In genomic region chr12:90100619-90101018, GRCh38 we compare ENCODE assay signal across 15 cellular contexts.
"Had no signal": no experiment of that assay in that cellular context is flagged by ENCODE, and none has a peak within 500 bp of the region (broad histone marks: within the 10 kb centered on the region; RNA-seq: fewer than 3 reads in every experiment).

No MANE protein-coding gene starts in this region.

- H3K27ac ChIP-seq: left ventricle myocardium inferior, pancreas, transverse colon had no signal

- H3K27me3 Mint-ChIP-seq: activated T-cell treated with anti-CD3 and anti-CD28 coated beads, Interleukin-2, amount 50 U/mL, for 24 hours had no signal

- H3K36me3 Mint-ChIP-seq: activated CD8-positive, alpha-beta memory T cell treated with anti-CD3 and anti-CD28 coated beads, Interleukin-2, amount 10 ng/mL, durations not matched to agents 7 days and 5 days; activated naive CD4-positive, alpha-beta T cell treated with anti-CD3 and anti-CD28 coated beads, Interleukin-2, amount 50 U/mL, for 72 hours had no signal

- H3K4me3 ChIP-seq: dorsolateral prefrontal cortex, left ventricle myocardium inferior, pancreas, transverse colon had no signal

- ATAC-seq: activated CD4-positive, CD25-positive, alpha-beta regulatory T cell treated with anti-CD3 and anti-CD28 coated beads, Interleukin-2, amount 50 U/mL, for 24 hours; activated CD8-positive, alpha-beta memory T cell treated with anti-CD3 and anti-CD28 coated beads, Interleukin-2, amount 10 ng/mL, durations not matched to agents 7 days and 5 days; pancreas had no signal

- H3K9me3 ChIP-seq: left ventricle myocardium inferior, pancreas, transverse colon had no signal

- H3K4me3 Mint-ChIP-seq: activated CD8-positive, alpha-beta memory T cell treated with anti-CD3 and anti-CD28 coated beads, Interleukin-2, amount 10 ng/mL, durations not matched to agents 7 days and 5 days; activated T-cell treated with anti-CD3 and anti-CD28 coated beads, Interleukin-2, amount 50 U/mL, for 24 hours; neural crest cell; T-helper 2 cell treated with Interferon-gamma antibody and Interleukin-4, amounts not matched to agents 5 μg/mL and 100 μg/mL, for 36 hours had no signal

- DNase-seq: activated CD4-positive, alpha-beta T cell treated with anti-CD3 and anti-CD28 coated beads, Interleukin-2, amount 50 U/mL, for 4 hours; activated CD8-positive, alpha-beta memory T cell treated with anti-CD3 and anti-CD28 coated beads, Interleukin-2, amount 10 ng/mL, durations not matched to agents 7 days and 5 days; activated effector memory CD4-positive, alpha-beta T cell treated with Interleukin-2 at 50 U/mL for 16 hours; activated T-cell treated with anti-CD3 and anti-CD28 coated beads, Interleukin-2, amount 50 U/mL, for 24 hours; dorsolateral prefrontal cortex; kidney; left ventricle myocardium inferior; pancreas; stimulated activated CD4-positive, alpha-beta T cell treated with anti-CD3 and anti-CD28 coated beads, Interleukin-15, amount 100 ng/mL, for 24 hours; stimulated activated CD4-positive, alpha-beta T cell treated with anti-CD3 and anti-CD28 coated beads, Interleukin-4, amount 100 ng/mL, for 24 hours; transverse colon had no signal

- H3K36me3 ChIP-seq: left ventricle myocardium inferior, pancreas, transverse colon had no signal

- H3K4me1 ChIP-seq: left ventricle myocardium inferior, pancreas, transverse colon had no signal

- H3K27ac Mint-ChIP-seq: activated CD8-positive, alpha-beta memory T cell treated with anti-CD3 and anti-CD28 coated beads, Interleukin-2, amount 10 ng/mL, durations not matched to agents 7 days and 5 days; activated T-cell treated with anti-CD3 and anti-CD28 coated beads, Interleukin-2, amount 50 U/mL, for 24 hours; T-helper 2 cell treated with Interferon-gamma antibody and Interleukin-4, amounts not matched to agents 5 μg/mL and 100 μg/mL, for 36 hours had no signal

- H3K27me3 ChIP-seq: dorsolateral prefrontal cortex, pancreas, transverse colon had no signal

- H3K9me3 Mint-ChIP-seq: activated naive CD4-positive, alpha-beta T cell treated with anti-CD3 and anti-CD28 coated beads, Interleukin-2, amount 50 U/mL, for 72 hours; activated T-cell treated with anti-CD3 and anti-CD28 coated beads, Interleukin-2, amount 50 U/mL, for 24 hours; neural crest cell; T-helper 2 cell treated with Interferon-gamma antibody and Interleukin-4, amounts not matched to agents 5 μg/mL and 100 μg/mL, for 36 hours had no signal
